1 cellular context compared by ENCODE assay signal in the genomic region with DNA sequence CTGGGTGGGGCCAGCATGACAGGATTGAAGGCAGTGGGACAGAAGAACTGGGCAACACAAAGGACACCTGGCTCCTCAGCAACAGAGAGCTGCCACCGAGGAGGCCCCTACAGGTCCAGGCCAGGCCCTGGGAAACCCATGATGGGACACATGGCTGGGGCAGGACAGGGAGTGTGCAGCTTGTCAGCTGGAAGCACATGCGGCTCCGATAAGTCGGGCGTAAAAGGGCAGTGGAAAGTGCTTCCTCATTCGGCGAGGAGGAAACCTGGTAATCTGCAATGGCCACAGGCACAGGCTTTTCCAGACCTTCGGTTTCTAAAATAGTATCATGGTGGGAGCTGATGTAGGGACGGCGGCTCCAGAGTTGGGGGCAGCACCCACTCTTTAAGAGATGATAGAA.
TF ChIP-seq lines count a peak whose summit lies in the region.

No MANE protein-coding gene starts in this region.

TF ChIP-seq in K562, 482 proteins besides CTCF, POLR2A, EP300 and RAD21 (continued from another document):
- TF ChIP-seq, protein P1, sequence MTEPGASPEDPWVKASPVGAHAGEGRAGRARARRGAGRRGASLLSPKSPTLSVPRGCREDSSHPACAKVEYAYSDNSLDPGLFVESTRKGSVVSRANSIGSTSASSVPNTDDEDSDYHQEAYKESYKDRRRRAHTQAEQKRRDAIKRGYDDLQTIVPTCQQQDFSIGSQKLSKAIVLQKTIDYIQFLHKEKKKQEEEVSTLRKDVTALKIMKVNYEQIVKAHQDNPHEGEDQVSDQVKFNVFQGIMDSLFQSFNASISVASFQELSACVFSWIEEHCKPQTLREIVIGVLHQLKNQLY (CRISPR knock-in tag; conservative IDR thresholded peaks at IDR 0.05) = no peak; a peak in 1 of 4 replicates
- TF ChIP-seq ZNF3 (CRISPR knock-in tag; IDR thresholded peaks at IDR 0.05) (no peak), SRSF1 (IDR thresholded peaks at IDR 0.05; ENCODE audit: low read depth, low read length) (no peak), ZNF239 (CRISPR knock-in tag; IDR thresholded peaks at IDR 0.05) (no peak), HSF4 (CRISPR knock-in tag; IDR thresholded peaks at IDR 0.05; ENCODE audit: borderline replicate concordance) (no peak), HNRNPK (IDR thresholded peaks at IDR 0.05; ENCODE audit: low read depth, low read length, poor library complexity, severe bottlenecking) (no peak), ZNF76 (CRISPR knock-in tag; IDR thresholded peaks at IDR 0.05; ENCODE audit: borderline replicate concordance) (no peak), HNRNPL (IDR thresholded peaks at IDR 0.05; ENCODE audit: low read depth, low read length) (no peak), POLR3A (IDR thresholded peaks at IDR 0.05; ENCODE audit: borderline replicate concordance, extremely low read depth, insufficient read depth, insufficient read length) (no peak), BRD9 (IDR thresholded peaks at IDR 0.05; ENCODE audit: low read depth, partially characterized antibody) (no peak), ZNF586 (CRISPR knock-in tag; conservative IDR thresholded peaks at IDR 0.05) (no peak), RBM17 (IDR thresholded peaks at IDR 0.05; ENCODE audit: borderline replicate concordance, low read depth, low read length) (no peak), THRAP3 (IDR thresholded peaks at IDR 0.05; ENCODE audit: borderline replicate concordance) (no peak), ARID1B (IDR thresholded peaks at IDR 0.05) (no peak), TBL1XR1 (IDR thresholded peaks at IDR 0.05; ENCODE audit: low read length in 2 of 2) (peak in 1 of 2 experiments; percentile 87; a peak in 3 of 4 replicates), ARHGAP35 (IDR thresholded peaks at IDR 0.05; ENCODE audit: partially characterized antibody) (no peak), NFRKB (IDR thresholded peaks at IDR 0.05; ENCODE audit: low read depth) (no peak), KLF1 (tag; IDR thresholded peaks at IDR 0.05) (no peak), SRSF9 (IDR thresholded peaks at IDR 0.05; ENCODE audit: borderline replicate concordance, low read depth, low read length) (no peak)
- TF ChIP-seq, protein P2, sequence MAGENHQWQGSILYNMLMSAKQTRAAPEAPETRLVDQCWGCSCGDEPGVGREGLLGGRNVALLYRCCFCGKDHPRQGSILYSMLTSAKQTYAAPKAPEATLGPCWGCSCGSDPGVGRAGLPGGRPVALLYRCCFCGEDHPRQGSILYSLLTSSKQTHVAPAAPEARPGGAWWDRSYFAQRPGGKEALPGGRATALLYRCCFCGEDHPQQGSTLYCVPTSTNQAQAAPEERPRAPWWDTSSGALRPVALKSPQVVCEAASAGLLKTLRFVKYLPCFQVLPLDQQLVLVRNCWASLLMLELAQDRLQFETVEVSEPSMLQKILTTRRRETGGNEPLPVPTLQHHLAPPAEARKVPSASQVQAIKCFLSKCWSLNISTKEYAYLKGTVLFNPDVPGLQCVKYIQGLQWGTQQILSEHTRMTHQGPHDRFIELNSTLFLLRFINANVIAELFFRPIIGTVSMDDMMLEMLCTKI (IDR thresholded peaks at IDR 0.05; ENCODE audit: partially characterized antibody) = no peak
- TF ChIP-seq, protein P3, sequence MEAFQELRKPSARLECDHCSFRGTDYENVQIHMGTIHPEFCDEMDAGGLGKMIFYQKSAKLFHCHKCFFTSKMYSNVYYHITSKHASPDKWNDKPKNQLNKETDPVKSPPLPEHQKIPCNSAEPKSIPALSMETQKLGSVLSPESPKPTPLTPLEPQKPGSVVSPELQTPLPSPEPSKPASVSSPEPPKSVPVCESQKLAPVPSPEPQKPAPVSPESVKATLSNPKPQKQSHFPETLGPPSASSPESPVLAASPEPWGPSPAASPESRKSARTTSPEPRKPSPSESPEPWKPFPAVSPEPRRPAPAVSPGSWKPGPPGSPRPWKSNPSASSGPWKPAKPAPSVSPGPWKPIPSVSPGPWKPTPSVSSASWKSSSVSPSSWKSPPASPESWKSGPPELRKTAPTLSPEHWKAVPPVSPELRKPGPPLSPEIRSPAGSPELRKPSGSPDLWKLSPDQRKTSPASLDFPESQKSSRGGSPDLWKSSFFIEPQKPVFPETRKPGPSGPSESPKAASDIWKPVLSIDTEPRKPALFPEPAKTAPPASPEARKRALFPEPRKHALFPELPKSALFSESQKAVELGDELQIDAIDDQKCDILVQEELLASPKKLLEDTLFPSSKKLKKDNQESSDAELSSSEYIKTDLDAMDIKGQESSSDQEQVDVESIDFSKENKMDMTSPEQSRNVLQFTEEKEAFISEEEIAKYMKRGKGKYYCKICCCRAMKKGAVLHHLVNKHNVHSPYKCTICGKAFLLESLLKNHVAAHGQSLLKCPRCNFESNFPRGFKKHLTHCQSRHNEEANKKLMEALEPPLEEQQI (IDR thresholded peaks at IDR 0.05) = no peak
- TF ChIP-seq, protein P4, sequence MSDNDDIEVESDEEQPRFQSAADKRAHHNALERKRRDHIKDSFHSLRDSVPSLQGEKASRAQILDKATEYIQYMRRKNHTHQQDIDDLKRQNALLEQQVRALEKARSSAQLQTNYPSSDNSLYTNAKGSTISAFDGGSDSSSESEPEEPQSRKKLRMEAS (CRISPR knock-in tag; IDR thresholded peaks at IDR 0.05) = no peak
- TF ChIP-seq, protein P5, sequence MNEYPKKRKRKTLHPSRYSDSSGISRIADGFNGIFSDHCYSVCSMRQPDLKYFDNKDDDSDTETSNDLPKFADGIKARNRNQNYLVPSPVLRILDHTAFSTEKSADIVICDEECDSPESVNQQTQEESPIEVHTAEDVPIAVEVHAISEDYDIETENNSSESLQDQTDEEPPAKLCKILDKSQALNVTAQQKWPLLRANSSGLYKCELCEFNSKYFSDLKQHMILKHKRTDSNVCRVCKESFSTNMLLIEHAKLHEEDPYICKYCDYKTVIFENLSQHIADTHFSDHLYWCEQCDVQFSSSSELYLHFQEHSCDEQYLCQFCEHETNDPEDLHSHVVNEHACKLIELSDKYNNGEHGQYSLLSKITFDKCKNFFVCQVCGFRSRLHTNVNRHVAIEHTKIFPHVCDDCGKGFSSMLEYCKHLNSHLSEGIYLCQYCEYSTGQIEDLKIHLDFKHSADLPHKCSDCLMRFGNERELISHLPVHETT (CRISPR knock-in tag; conservative IDR thresholded peaks at IDR 0.05 in 1 of 2, IDR thresholded peaks at IDR 0.05 in 1 of 2) = no peak
- TF ChIP-seq, protein P6, sequence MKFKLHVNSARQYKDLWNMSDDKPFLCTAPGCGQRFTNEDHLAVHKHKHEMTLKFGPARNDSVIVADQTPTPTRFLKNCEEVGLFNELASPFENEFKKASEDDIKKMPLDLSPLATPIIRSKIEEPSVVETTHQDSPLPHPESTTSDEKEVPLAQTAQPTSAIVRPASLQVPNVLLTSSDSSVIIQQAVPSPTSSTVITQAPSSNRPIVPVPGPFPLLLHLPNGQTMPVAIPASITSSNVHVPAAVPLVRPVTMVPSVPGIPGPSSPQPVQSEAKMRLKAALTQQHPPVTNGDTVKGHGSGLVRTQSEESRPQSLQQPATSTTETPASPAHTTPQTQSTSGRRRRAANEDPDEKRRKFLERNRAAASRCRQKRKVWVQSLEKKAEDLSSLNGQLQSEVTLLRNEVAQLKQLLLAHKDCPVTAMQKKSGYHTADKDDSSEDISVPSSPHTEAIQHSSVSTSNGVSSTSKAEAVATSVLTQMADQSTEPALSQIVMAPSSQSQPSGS (CRISPR knock-in tag; IDR thresholded peaks at IDR 0.05) = no peak
- TF ChIP-seq, protein P7, sequence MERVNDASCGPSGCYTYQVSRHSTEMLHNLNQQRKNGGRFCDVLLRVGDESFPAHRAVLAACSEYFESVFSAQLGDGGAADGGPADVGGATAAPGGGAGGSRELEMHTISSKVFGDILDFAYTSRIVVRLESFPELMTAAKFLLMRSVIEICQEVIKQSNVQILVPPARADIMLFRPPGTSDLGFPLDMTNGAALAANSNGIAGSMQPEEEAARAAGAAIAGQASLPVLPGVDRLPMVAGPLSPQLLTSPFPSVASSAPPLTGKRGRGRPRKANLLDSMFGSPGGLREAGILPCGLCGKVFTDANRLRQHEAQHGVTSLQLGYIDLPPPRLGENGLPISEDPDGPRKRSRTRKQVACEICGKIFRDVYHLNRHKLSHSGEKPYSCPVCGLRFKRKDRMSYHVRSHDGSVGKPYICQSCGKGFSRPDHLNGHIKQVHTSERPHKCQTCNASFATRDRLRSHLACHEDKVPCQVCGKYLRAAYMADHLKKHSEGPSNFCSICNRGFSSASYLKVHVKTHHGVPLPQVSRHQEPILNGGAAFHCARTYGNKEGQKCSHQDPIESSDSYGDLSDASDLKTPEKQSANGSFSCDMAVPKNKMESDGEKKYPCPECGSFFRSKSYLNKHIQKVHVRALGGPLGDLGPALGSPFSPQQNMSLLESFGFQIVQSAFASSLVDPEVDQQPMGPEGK (CRISPR knock-in tag; IDR thresholded peaks at IDR 0.05; ENCODE audit: borderline replicate concordance) = no peak
- TF ChIP-seq, protein P8, sequence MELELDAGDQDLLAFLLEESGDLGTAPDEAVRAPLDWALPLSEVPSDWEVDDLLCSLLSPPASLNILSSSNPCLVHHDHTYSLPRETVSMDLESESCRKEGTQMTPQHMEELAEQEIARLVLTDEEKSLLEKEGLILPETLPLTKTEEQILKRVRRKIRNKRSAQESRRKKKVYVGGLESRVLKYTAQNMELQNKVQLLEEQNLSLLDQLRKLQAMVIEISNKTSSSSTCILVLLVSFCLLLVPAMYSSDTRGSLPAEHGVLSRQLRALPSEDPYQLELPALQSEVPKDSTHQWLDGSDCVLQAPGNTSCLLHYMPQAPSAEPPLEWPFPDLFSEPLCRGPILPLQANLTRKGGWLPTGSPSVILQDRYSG (tag; conservative IDR thresholded peaks at IDR 0.05; ENCODE audit: low read depth) = no peak
